In genomic region chr7:152865461-152865860, GRCh38 we compare ENCODE assay signal across 19 cellular contexts.
DNase-seq lines count a peak whose midpoint lies in the region; ATAC-seq and TF ChIP-seq lines count a peak whose summit lies in the region.
"Had no signal": no experiment of that assay in that cellular context is flagged by ENCODE, and none has a peak within 500 bp of the region (broad histone marks: within the 10 kb centered on the region; RNA-seq: fewer than 3 reads in every experiment).

No MANE protein-coding gene starts in this region.

- H3K4me3 Mint-ChIP-seq in activated CD4-positive, alpha-beta T cell treated with anti-CD3 and anti-CD28 coated beads, Interleukin-2, amount 10 ng/mL, durations not matched to agents 7 days and 5 days: no peak overlapping the region
- no peak overlapping the region for H3K4me3 Mint-ChIP-seq in neural crest cell
- H3K4me3 Mint-ChIP-seq: CD4-positive, CD25-positive, alpha-beta regulatory T cell had no signal

- POLR2A ChIA-PET in activated CD4-positive, alpha-beta T cell treated with anti-CD3 and anti-CD28 coated beads, Interleukin-2, amount 10 ng/mL, durations not matched to agents 7 days and 5 days (lab: Charles Lee): no interaction called here

- peak overlapping the region; percentile 67 for H3K27ac Mint-ChIP-seq in activated CD4-positive, alpha-beta T cell treated with anti-CD3 and anti-CD28 coated beads, Interleukin-2, amount 10 ng/mL, durations not matched to agents 7 days and 5 days
- peak overlapping the region; percentile 62 for H3K27ac Mint-ChIP-seq in neural crest cell (ENCODE audit: unreplicated experiment)
- H3K27ac Mint-ChIP-seq: CD4-positive, CD25-positive, alpha-beta regulatory T cell had no signal

- H3K4me1 Mint-ChIP-seq in activated CD4-positive, alpha-beta T cell treated with anti-CD3 and anti-CD28 coated beads, Interleukin-2, amount 10 ng/mL, durations not matched to agents 7 days and 5 days: no peaks in the 10 kb centered on the region
- no peaks in the 10 kb centered on the region for H3K4me1 Mint-ChIP-seq in neural crest cell

- no peaks in the 10 kb centered on the region for H3K27me3 Mint-ChIP-seq in activated CD4-positive, alpha-beta T cell treated with anti-CD3 and anti-CD28 coated beads, Interleukin-2, amount 10 ng/mL, durations not matched to agents 7 days and 5 days
- no peaks in the 10 kb centered on the region for H3K27me3 Mint-ChIP-seq in neural crest cell (ENCODE audit: low read depth)
- H3K27me3 Mint-ChIP-seq: CD4-positive, CD25-positive, alpha-beta regulatory T cell had no signal

- no peaks in the 10 kb centered on the region for H3K36me3 Mint-ChIP-seq in activated CD4-positive, alpha-beta T cell treated with anti-CD3 and anti-CD28 coated beads, Interleukin-2, amount 10 ng/mL, durations not matched to agents 7 days and 5 days (ENCODE audit: low read depth)
- H3K36me3 Mint-ChIP-seq in neural crest cell (ENCODE audit: low read depth): peaks cover 3% of the 10 kb centered on the region

- intact Hi-C loops in cardiac septum (cut with DNase I): no loop called here
- intact Hi-C loops in left cardiac atrium (cut with DNase I): no loop called here

- DNase-seq in activated CD4-positive, alpha-beta T cell treated with anti-CD3 and anti-CD28 coated beads, Interleukin-2, amount 10 ng/mL, durations not matched to agents 7 days and 5 days: no peak
- no peak for DNase-seq in activated CD4-positive, alpha-beta T cell treated with anti-CD3 and anti-CD28 coated beads for 1 hour
- peak; percentile 59 for DNase-seq in cardiac septum (ENCODE audit: low spot score)
- no peak for DNase-seq in left cardiac atrium
- no peak for DNase-seq in neural crest cell (ENCODE audit: low read depth, low spot score)
- no peak for DNase-seq in AG08396 (ENCODE audit: low spot score)
- no peak for DNase-seq in NCI-H82 treated with DMSO at 0.1 percent for 48 hours (lab: John Stamatoyannopoulos, UW; ENCODE audit: unreplicated experiment)
- DNase-seq: CD4-positive, CD25-positive, alpha-beta regulatory T cell; DMS153; DND-41; KBM-7; MG63; NCI-H1105 treated with DMSO at 0.1 percent for 48 hours; NCI-H2107; NCI-H446; NCI-H524 treated with DMSO at 0.1 percent for 48 hours; NCI-H774; NK-92 treated with Interleukin-12 subunit alpha and Interleukin-12 subunit beta, amount 100 ng/mL, for 24 hours; PC-3 had no signal

- TF ChIP-seq CTCF in neural crest cell (conservative IDR thresholded peaks at IDR 0.05): no peak

- H3K9me3 Mint-ChIP-seq in activated CD4-positive, alpha-beta T cell treated with anti-CD3 and anti-CD28 coated beads, Interleukin-2, amount 10 ng/mL, durations not matched to agents 7 days and 5 days: no peaks in the 10 kb centered on the region
- no peaks in the 10 kb centered on the region for H3K9me3 Mint-ChIP-seq in neural crest cell
- H3K9me3 Mint-ChIP-seq: CD4-positive, CD25-positive, alpha-beta regulatory T cell had no signal

- no peak for ATAC-seq in left cardiac atrium
- ATAC-seq: PC-3 had no signal

- CTCF ChIA-PET in activated CD4-positive, alpha-beta T cell treated with anti-CD3 and anti-CD28 coated beads, Interleukin-2, amount 10 ng/mL, durations not matched to agents 7 days and 5 days (lab: Charles Lee): no interaction called here
